In the genomic region with DNA sequence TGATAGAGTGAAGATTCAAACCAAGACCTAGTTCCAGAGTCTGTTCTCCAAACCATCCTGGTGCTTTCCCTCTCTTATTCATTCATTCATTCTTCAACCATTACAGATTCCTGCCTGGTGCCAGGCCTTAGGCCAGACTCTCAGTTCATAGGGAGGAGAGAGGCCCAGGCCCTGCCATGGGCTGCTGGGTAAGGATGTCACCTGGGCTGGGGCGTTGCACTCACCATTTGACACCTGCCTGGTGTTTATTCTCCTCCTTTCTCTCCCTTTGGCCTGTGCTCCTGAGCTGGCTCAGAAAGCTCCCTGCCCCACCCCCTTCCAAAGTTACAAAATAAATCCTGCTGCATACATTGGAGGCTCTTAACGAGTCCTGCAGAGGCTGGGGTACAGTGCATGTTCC, we compare ENCODE assay signal across 15 cellular contexts.
A peak's percentile ranks its signal among the peaks of the same experiment; 100 is the strongest.
DNase-seq lines count a peak whose midpoint lies in the region; ATAC-seq and TF ChIP-seq lines count a peak whose summit lies in the region.
"Had no signal": no experiment of that assay in that cellular context is flagged by ENCODE, and none has a peak within 500 bp of the region (broad histone marks: within the 10 kb centered on the region; RNA-seq: fewer than 3 reads in every experiment).

No MANE protein-coding gene starts in this region.

- WGBS in esophagus muscularis mucosa: 49% methylated on average over 2 of the region's 2 CpGs
- no CpG with 5 or more reads among the region's 2 CpGs for WGBS in mesendoderm (ENCODE audit: extremely low coverage, insufficient coverage, low lambda C conversion rate)
- 15 to 38% (median 20%) methylated on average over 2 of the region's 2 CpGs for WGBS in stomach, 5 donors

- H3K18ac ChIP-seq in mesendoderm (ENCODE audit: low read length): peak overlapping the region; percentile 32

- H3K4me3 Mint-ChIP-seq in chondrocyte (ENCODE audit: unreplicated experiment): no peak overlapping the region
- H3K4me3 Mint-ChIP-seq: CD4-positive, alpha-beta memory T cell had no signal

- H4K8ac ChIP-seq in mesendoderm (ENCODE audit: low read depth, low read length): no peak overlapping the region

- peaks cover 16% of the 10 kb centered on the region for H3K27me3 Mint-ChIP-seq in chondrocyte (ENCODE audit: low read depth)

- no peak overlapping the region for H3K23ac ChIP-seq in mesendoderm (ENCODE audit: low read length)

- H3K4me1 Mint-ChIP-seq in chondrocyte (ENCODE audit: low read depth): no peaks in the 10 kb centered on the region
- H3K4me1 Mint-ChIP-seq: CD4-positive, alpha-beta memory T cell had no signal

- no peak for TF ChIP-seq EP300 in esophagus muscularis mucosa (IDR thresholded peaks at IDR 0.05)
- no peak for TF ChIP-seq EP300 in stomach (IDR thresholded peaks at IDR 0.05)

- no peak overlapping the region for H2BK15ac ChIP-seq in mesendoderm (replicated peaks; ENCODE audit: low read depth)

- TF ChIP-seq POLR2A in esophagus muscularis mucosa (IDR thresholded peaks at IDR 0.05; ENCODE audit: low read depth): no peak
- TF ChIP-seq POLR2A in stomach (IDR thresholded peaks at IDR 0.05): no peak
- no peak for TF ChIP-seq POLR2A in gastrocnemius medialis (IDR thresholded peaks at IDR 0.05)

- in situ Hi-C loops in gastrocnemius medialis (cut with MboI; ENCODE audit: low sequenced_read_pairs in 4 of 4): no loop called here

- H3K9ac ChIP-seq in mesendoderm (ENCODE audit: low read length): no peak overlapping the region
- H3K9ac ChIP-seq: GM23248 had no signal

- no peak overlapping the region for H3K27ac ChIP-seq in esophagus muscularis mucosa (replicated peaks in 1 of 4)
- no peak overlapping the region for H3K27ac ChIP-seq in mesendoderm (ENCODE audit: low read depth, low read length)
- no peak overlapping the region for H3K27ac ChIP-seq in stomach
- H3K27ac ChIP-seq in gastrocnemius medialis: no peak overlapping the region
- H3K27ac ChIP-seq: GM23248 had no signal

- H2AK5ac ChIP-seq in mesendoderm (ENCODE audit: low read length): peak overlapping the region; percentile 54

- H3K36me3 ChIP-seq in esophagus muscularis mucosa (no peaks in the 10 kb centered on the region), mesendoderm (ENCODE audit: control insufficient read depth, insufficient read depth, low read length) (no peaks in the 10 kb centered on the region), stomach (no peaks in the 10 kb centered on the region), gastrocnemius medialis (no peaks in the 10 kb centered on the region)

- TF ChIP-seq CTCF in esophagus muscularis mucosa (IDR thresholded peaks at IDR 0.05) (no peak), stomach (IDR thresholded peaks at IDR 0.05) (no peak), chondrocyte (IDR thresholded peaks at IDR 0.05) (no peak), gastrocnemius medialis (IDR thresholded peaks at IDR 0.05 in 4 of 5, conservative IDR thresholded peaks at IDR 0.05 in 1 of 5) (no peak)

- intact Hi-C loops in esophagus muscularis mucosa (cut with DNase I) (no loop called here), stomach (cut with DNase I; ENCODE audit: low total_unique reads) (no loop called here), gastrocnemius medialis (cut with DNase I; ENCODE audit: low total_unique reads) (no loop called here)

- H3K79me1 ChIP-seq in mesendoderm (ENCODE audit: low read length): no peaks in the 10 kb centered on the region

- no peak overlapping the region for H3K4ac ChIP-seq in mesendoderm (ENCODE audit: low read depth, low read length)

- H3K9me3 Mint-ChIP-seq in chondrocyte (ENCODE audit: low read depth): peaks cover 6% of the 10 kb centered on the region

- no peak overlapping the region for H3K4me2 ChIP-seq in mesendoderm (ENCODE audit: low read length)

- no peak overlapping the region for H3K27ac Mint-ChIP-seq in chondrocyte (ENCODE audit: unreplicated experiment)
- H3K27ac Mint-ChIP-seq: CD4-positive, alpha-beta memory T cell had no signal

- no peaks in the 10 kb centered on the region for H3K27me3 ChIP-seq in esophagus muscularis mucosa
- H3K27me3 ChIP-seq in mesendoderm (ENCODE audit: insufficient read depth, low read length, poor library complexity): no peaks in the 10 kb centered on the region
- H3K27me3 ChIP-seq in stomach: no peaks in the 10 kb centered on the region
- H3K27me3 ChIP-seq in gastrocnemius medialis: peaks cover 0 to 2% (median 0%) of the 10 kb centered on the region in 3 donors

- H2BK5ac ChIP-seq in mesendoderm (ENCODE audit: low read length): peak overlapping the region; percentile 40

- no peaks in the 10 kb centered on the region for H3K79me2 ChIP-seq in mesendoderm (ENCODE audit: control insufficient read depth, insufficient read depth, low read length)

- H2BK120ac ChIP-seq in mesendoderm (ENCODE audit: low read depth, low read length): no peak overlapping the region

- H3K4me3 ChIP-seq in esophagus muscularis mucosa: no peak overlapping the region
- no peak overlapping the region for H3K4me3 ChIP-seq in mesendoderm (ENCODE audit: low read length)
- H3K4me3 ChIP-seq in stomach: no peak overlapping the region
- no peak overlapping the region for H3K4me3 ChIP-seq in gastrocnemius medialis
- H3K4me3 ChIP-seq: GM23248 had no signal

- H3K56ac ChIP-seq in mesendoderm (ENCODE audit: low read length): no peak overlapping the region

- no peak for ATAC-seq in gastrocnemius medialis

- H3K36me3 Mint-ChIP-seq in chondrocyte (ENCODE audit: low read depth): no peaks in the 10 kb centered on the region
- H3K36me3 Mint-ChIP-seq: CD4-positive, alpha-beta memory T cell had no signal

- H4K5ac ChIP-seq in mesendoderm (ENCODE audit: low read length): no peak overlapping the region

- H3K4me1 ChIP-seq in esophagus muscularis mucosa: no peaks in the 10 kb centered on the region
- peaks cover 3% of the 10 kb centered on the region for H3K4me1 ChIP-seq in mesendoderm (ENCODE audit: control insufficient read depth, low read depth, low read length)
- H3K4me1 ChIP-seq in stomach: no peaks in the 10 kb centered on the region
- H3K4me1 ChIP-seq in gastrocnemius medialis: no peaks in the 10 kb centered on the region
- H3K4me1 ChIP-seq: Caco-2 had no signal

- DNase-seq in ecto neural progenitor cell (ENCODE audit: low spot score): peak; percentile 14
- peak; percentile 77 for DNase-seq in esophagus muscularis mucosa (ENCODE audit: extremely low spot score)
- DNase-seq in mesendoderm: no peak
- peak; percentile 9 for DNase-seq in stomach
- no peak for DNase-seq in NCI-H1436 treated with DMSO at 0.1 percent for 48 hours (lab: John Stamatoyannopoulos, UW)
- DNase-seq in chondrocyte (ENCODE audit: low spot score): no peak
- no peak for DNase-seq in gastrocnemius medialis
- DNase-seq: C1 segment of cervical spinal cord; Caco-2; CD4-positive, alpha-beta memory T cell; DMS153; DND-41; GM23248; H7; HCEC 1CT had no signal

- H3K9me3 ChIP-seq in esophagus muscularis mucosa (peaks cover 0 to 5% (median 0%) of the 10 kb centered on the region in 4 donors), stomach (peaks cover 0 to 4% (median 3%) of the 10 kb centered on the region in 4 donors), gastrocnemius medialis (no peaks in the 10 kb centered on the region)
- H3K9me3 ChIP-seq: Caco-2 had no signal

Comparison
In these comparisons a context has a peak if more than half of its experiments do, and no peak if none do; other contexts are left out.
1. DNase-seq: peak in ecto neural progenitor cell (single experiment), esophagus muscularis mucosa (single experiment) and stomach (single experiment); none in mesendoderm (single experiment), NCI-H1436 treated with DMSO at 0.1 percent for 48 hours (single experiment), chondrocyte (single experiment) and gastrocnemius medialis (0 of 2).